27 cellular contexts compared by ENCODE assay signal in genomic region chrX:53990201-53990600, GRCh38.
"Had no signal": no experiment of that assay in that cellular context is flagged by ENCODE, and none has a peak within 500 bp of the region (broad histone marks: within the 10 kb centered on the region; RNA-seq: fewer than 3 reads in every experiment).

No MANE protein-coding gene starts in this region.

- H3K4me3 ChIP-seq: body of pancreas, colonic mucosa, esophagus squamous epithelium, gastrocnemius medialis, neural progenitor cell, right atrium auricular region, stomach, tibial artery, upper lobe of right lung had no signal

- H3K27ac ChIP-seq: body of pancreas, colonic mucosa, epithelial cell of prostate, esophagus squamous epithelium, gastrocnemius medialis, neural progenitor cell, right atrium auricular region, stomach, tibial artery, upper lobe of right lung, VCaP had no signal

- ATAC-seq: activated naive CD4-positive, alpha-beta T cell treated with anti-CD3 and anti-CD28 coated beads, Interleukin-2, amount 50 U/mL, for 72 hours; body of pancreas; gastrocnemius medialis; left colon; natural killer cell; stimulated activated naive B cell treated with anti-CD40 and anti-IgM and Interleukin-4, amounts not matched to agents 10 μg/mL and 1 μg/mL and 100 μg/mL, for 72 hours; upper lobe of right lung had no signal

- H3K36me3 ChIP-seq: colonic mucosa, neural progenitor cell had no signal

- H3K4me1 ChIP-seq: body of pancreas, colonic mucosa, esophagus squamous epithelium, gastrocnemius medialis, neural progenitor cell, right atrium auricular region, stomach, tibial artery, upper lobe of right lung had no signal

- H3K27me3 ChIP-seq: body of pancreas, colonic mucosa, esophagus squamous epithelium, gastrocnemius medialis, neural progenitor cell, right atrium auricular region, stomach, tibial artery, upper lobe of right lung had no signal

- H3K9me3 ChIP-seq: body of pancreas, colonic mucosa, esophagus squamous epithelium, gastrocnemius medialis, right atrium auricular region, stomach, tibial artery, upper lobe of right lung had no signal

- DNase-seq: activated CD4-positive, alpha-beta T cell treated with anti-CD3 and anti-CD28 coated beads for 4 hours; activated CD4-positive, alpha-beta T cell treated with anti-CD3 and anti-CD28 coated beads, Interleukin-2, amount 50 U/mL, for 4 hours; activated gamma-delta T cell treated with Interleukin-2 at 50 U/mL for 16 hours; anterior cingulate cortex; body of pancreas; colonic mucosa; effector CD8-positive, alpha-beta T cell; esophagus squamous epithelium; gastrocnemius medialis; head of caudate nucleus; hippocampal formation; kidney; left colon; midbrain; natural killer cell; stimulated activated CD4-positive, alpha-beta T cell treated with anti-CD3 and anti-CD28 coated beads, Interleukin-15, amount 100 ng/mL, for 24 hours; stimulated activated CD4-positive, alpha-beta T cell treated with anti-CD3 and anti-CD28 coated beads, Interleukin-2, amount 100 ng/mL, for 24 hours; stimulated activated naive B cell treated with anti-CD40 and anti-IgM and Interleukin-4, amounts not matched to agents 10 μg/mL and 1 μg/mL and 100 μg/mL, for 72 hours; stomach; T-helper 9 cell; tibial artery; upper lobe of right lung had no signal
